Comparison of ENCODE assay signal across 19 cellular contexts in the genomic region with DNA sequence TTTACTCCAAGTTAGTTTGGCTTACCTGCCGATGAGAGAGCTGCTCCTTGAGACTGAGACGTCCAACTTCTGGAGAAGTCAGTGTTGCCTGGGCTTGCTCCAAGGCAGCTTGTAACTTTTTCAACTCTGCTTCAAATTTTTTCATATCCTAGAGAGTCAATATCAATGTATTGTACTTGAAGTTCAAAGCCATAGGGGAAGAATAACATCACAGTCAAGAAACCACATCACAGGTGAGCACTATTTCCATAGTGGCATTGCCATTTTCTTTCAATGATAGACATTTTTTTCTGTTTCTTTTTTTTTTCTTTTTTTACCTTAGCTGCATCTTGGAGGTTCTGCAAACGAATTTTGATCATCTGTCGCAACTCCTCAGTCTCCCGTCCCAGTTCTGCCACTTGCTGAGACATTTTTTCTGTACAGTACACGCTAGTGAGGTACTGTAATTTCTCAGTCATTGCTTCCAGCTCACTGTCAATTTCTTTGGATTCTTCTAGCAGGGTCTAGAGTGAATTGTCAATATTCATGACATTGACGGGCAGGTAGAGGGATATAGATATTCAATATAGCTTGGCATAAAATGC.
DNase-seq lines count a peak whose midpoint lies in the region; ATAC-seq and TF ChIP-seq lines count a peak whose summit lies in the region.
"Had no signal": no experiment of that assay in that cellular context is flagged by ENCODE, and none has a peak within 500 bp of the region (broad histone marks: within the 10 kb centered on the region; RNA-seq: fewer than 3 reads in every experiment).

No MANE protein-coding gene starts in this region.

- no peaks in the 10 kb centered on the region for H3K36me3 Mint-ChIP-seq in activated naive CD4-positive, alpha-beta T cell treated with anti-CD3 and anti-CD28 coated beads, Interleukin-2, amount 10 ng/mL, durations not matched to agents 7 days and 5 days
- H3K36me3 Mint-ChIP-seq in CD4-positive, alpha-beta memory T cell = no peaks in the 10 kb centered on the region

- no peaks in the 10 kb centered on the region for H3K9me3 Mint-ChIP-seq in activated naive CD4-positive, alpha-beta T cell treated with anti-CD3 and anti-CD28 coated beads, Interleukin-2, amount 10 ng/mL, durations not matched to agents 7 days and 5 days
- no peaks in the 10 kb centered on the region for H3K9me3 Mint-ChIP-seq in CD4-positive, alpha-beta memory T cell

- H3K4me3 ChIP-seq in CD4-positive, alpha-beta memory T cell (ENCODE audit: low read length in 2 of 2) = no peak overlapping the region
- no peak overlapping the region for H3K4me3 ChIP-seq in thyroid gland (replicated peaks in 1 of 3)
- H3K4me3 ChIP-seq: A549, PC-9 had no signal

- peak; percentile 22 for DNase-seq in activated naive CD4-positive, alpha-beta T cell treated with anti-CD3 and anti-CD28 coated beads, Interleukin-2, amount 10 ng/mL, durations not matched to agents 7 days and 5 days
- no peak for DNase-seq in activated naive CD4-positive, alpha-beta T cell (lab: John Stamatoyannopoulos, UW)
- DNase-seq in CD4-positive, alpha-beta memory T cell = peak; percentile 50 to 63 (median 54)
- DNase-seq in T follicular helper cell (ENCODE audit: low read depth) = peak; percentile 14
- peak in 10 of 61 donors; percentile 9 to 81 (median 26) for DNase-seq in caudate nucleus (lab: John Stamatoyannopoulos, UW)
- DNase-seq in COR-L47 (lab: John Stamatoyannopoulos, UW) = no peak
- DNase-seq in thyroid gland = no peak
- DNase-seq: DMS79 treated with DMSO at 0.1 percent for 48 hours, IMR-90, Karpas-422, NCI-H1048, NCI-H1436, NCI-H2029 treated with DMSO at 0.1 percent for 48 hours, NCI-H2171, NCI-H526, PC-9 had no signal

- H3K4me1 Mint-ChIP-seq in activated naive CD4-positive, alpha-beta T cell treated with anti-CD3 and anti-CD28 coated beads, Interleukin-2, amount 10 ng/mL, durations not matched to agents 7 days and 5 days = peaks cover 32% of the 10 kb centered on the region
- peaks cover 17 to 32% (median 27%) of the 10 kb centered on the region in 4 donors for H3K4me1 Mint-ChIP-seq in CD4-positive, alpha-beta memory T cell

- 95 to 96% methylated on average over 7 of the region's 7 CpGs for WGBS in thyroid gland, 2 donors

- no peaks in the 10 kb centered on the region for H3K9me3 ChIP-seq in CD4-positive, alpha-beta memory T cell (ENCODE audit: control insufficient read depth in 1 of 2, low read length in 2 of 2)
- no peaks in the 10 kb centered on the region for H3K9me3 ChIP-seq in thyroid gland
- H3K9me3 ChIP-seq: A549 had no signal

- no peaks in the 10 kb centered on the region for H3K36me3 ChIP-seq in CD4-positive, alpha-beta memory T cell (ENCODE audit: insufficient read depth, low read length)
- peaks cover 37 to 44% of the 10 kb centered on the region in 2 donors for H3K36me3 ChIP-seq in thyroid gland

- peak overlapping the region; percentile 45 for H3K4me3 Mint-ChIP-seq in activated naive CD4-positive, alpha-beta T cell treated with anti-CD3 and anti-CD28 coated beads, Interleukin-2, amount 10 ng/mL, durations not matched to agents 7 days and 5 days
- H3K4me3 Mint-ChIP-seq in CD4-positive, alpha-beta memory T cell = peak overlapping the region; percentile 33 to 87 (median 75)

- no peak overlapping the region for H3K27ac ChIP-seq in CD4-positive, alpha-beta memory T cell (ENCODE audit: low read depth, low read length)
- H3K27ac ChIP-seq in caudate nucleus (ENCODE audit: low read depth, low read length) (peak overlapping the region; percentile 59), thyroid gland (no peak overlapping the region)
- H3K27ac ChIP-seq: A549, PC-9, RWPE1 had no signal

- TF ChIP-seq POLR2A in thyroid gland (IDR thresholded peaks at IDR 0.05) = no peak

- no peaks in the 10 kb centered on the region for H3K27me3 ChIP-seq in CD4-positive, alpha-beta memory T cell (ENCODE audit: insufficient read depth, low read length)
- H3K27me3 ChIP-seq in thyroid gland = no peaks in the 10 kb centered on the region

- intact Hi-C loops in CD4-positive, alpha-beta memory T cell (cut with micrococcal nuclease) = loop anchor here (1.0 kb wide), 1 partner anchor 8 kb away; no protein-coding TSS in a partner anchor
- intact Hi-C loops in thyroid gland (cut with DNase I) = no loop called here

- H3K4me1 ChIP-seq in CD4-positive, alpha-beta memory T cell (ENCODE audit: insufficient read depth, low read length) = peaks cover 31% of the 10 kb centered on the region
- peaks cover 0 to 2% of the 10 kb centered on the region in 2 donors for H3K4me1 ChIP-seq in thyroid gland

- H3K27ac Mint-ChIP-seq in activated naive CD4-positive, alpha-beta T cell treated with anti-CD3 and anti-CD28 coated beads, Interleukin-2, amount 10 ng/mL, durations not matched to agents 7 days and 5 days = peak overlapping the region; percentile 87
- H3K27ac Mint-ChIP-seq in CD4-positive, alpha-beta memory T cell = peak overlapping the region; percentile 16 to 90 (median 83)

- POLR2A ChIA-PET in CD4-positive, alpha-beta memory T cell (lab: Charles Lee; ENCODE audit: partially characterized antibody) = interaction anchor here (1.0 to 2.4 kb wide), 5 partner anchors 9 to 920 kb away, joined by 3 to 23 read pairs (median 5); no protein-coding TSS in a partner anchor

- no peak for ATAC-seq in GM18907 (IDR thresholded peaks at IDR 0.05; ENCODE audit: unreplicated experiment)
- ATAC-seq: A549 had no signal

- no peak for TF ChIP-seq CTCF in thyroid gland (IDR thresholded peaks at IDR 0.05)

- CTCF ChIA-PET in activated naive CD4-positive, alpha-beta T cell treated with anti-CD3 and anti-CD28 coated beads, Interleukin-2, amount 10 ng/mL, durations not matched to agents 7 days and 5 days (lab: Charles Lee) = interaction anchor here (0.9 to 1.6 kb wide), 3 partner anchors 9 to 28 kb away, joined by 3 to 8 read pairs (median 4); no protein-coding TSS in a partner anchor
- CTCF ChIA-PET in CD4-positive, alpha-beta memory T cell (lab: Charles Lee; ENCODE audit: partially characterized antibody) = interaction anchor here (0.7 to 3.7 kb wide), 10 partner anchors 8 to 46 kb away, joined by 3 to 21 read pairs (median 4); no protein-coding TSS in a partner anchor

- peaks cover 16% of the 10 kb centered on the region for H3K27me3 Mint-ChIP-seq in activated naive CD4-positive, alpha-beta T cell treated with anti-CD3 and anti-CD28 coated beads, Interleukin-2, amount 10 ng/mL, durations not matched to agents 7 days and 5 days
- peaks cover under 1% of the 10 kb centered on the region in 2 donors for H3K27me3 Mint-ChIP-seq in CD4-positive, alpha-beta memory T cell

Comparison
In these comparisons a context has a peak if more than half of its experiments do, and no peak if none do; other contexts are left out.
1. DNase-seq: peak in activated naive CD4-positive, alpha-beta T cell treated with anti-CD3 and anti-CD28 coated beads, Interleukin-2, amount 10 ng/mL, durations not matched to agents 7 days and 5 days (single experiment), CD4-positive, alpha-beta memory T cell (5 of 5) and T follicular helper cell (single experiment); none in activated naive CD4-positive, alpha-beta T cell (0 of 4), COR-L47 (single experiment) and thyroid gland (0 of 2).